ENCODE assay signal across 9 cellular contexts in the genomic region with DNA sequence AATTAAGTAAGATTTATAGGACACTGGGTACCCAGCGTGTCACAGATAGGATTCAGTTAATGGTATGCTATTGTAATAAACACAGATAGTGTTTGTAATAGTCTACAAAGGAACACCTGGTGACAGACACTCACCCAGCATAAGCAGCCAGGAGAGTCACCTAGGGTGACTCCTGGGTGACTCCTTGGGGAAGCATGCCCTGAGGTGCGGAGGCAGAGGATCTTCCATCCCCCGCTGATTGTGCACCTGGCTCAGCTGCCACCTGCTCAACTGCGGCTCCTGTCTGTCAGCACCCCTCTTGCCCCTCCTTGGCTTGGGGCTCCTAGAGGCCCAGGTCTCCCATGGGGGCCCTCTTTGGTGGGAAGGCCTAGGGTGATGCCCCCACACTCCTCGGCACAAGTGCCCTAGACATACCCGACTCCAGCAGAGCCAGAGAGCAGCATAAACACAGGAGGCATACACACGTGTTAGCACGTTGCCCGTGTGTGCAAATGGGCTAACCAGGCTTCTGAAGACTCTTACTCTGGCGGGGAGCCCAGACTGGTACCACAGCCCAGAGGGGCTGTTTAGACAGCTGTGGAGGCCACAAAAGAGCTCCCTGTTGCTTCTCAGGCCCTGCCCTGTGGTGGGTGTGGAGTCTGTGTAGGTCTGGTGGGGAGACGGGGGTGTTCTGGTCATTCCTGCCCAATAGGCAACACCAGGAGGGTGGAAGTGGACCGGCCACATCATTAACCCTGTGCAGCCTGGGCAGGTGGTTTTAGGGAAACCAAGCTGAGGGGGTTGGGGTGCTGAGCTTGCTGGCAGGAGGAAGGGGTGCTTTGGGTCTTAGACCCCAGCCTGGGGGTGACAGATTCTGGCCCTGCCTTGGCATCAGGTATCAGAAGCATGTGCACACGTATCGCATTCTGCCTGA. TPM values are rescaled to one million over a fixed set of nuclear protein-coding genes. Genes with fewer than 3 reads are reported as not detected.
DNase-seq lines count a peak whose midpoint lies in the region; ATAC-seq and TF ChIP-seq lines count a peak whose summit lies in the region.
"Had no signal": no experiment of that assay in that cellular context is flagged by ENCODE, and none has a peak within 500 bp of the region (broad histone marks: within the 10 kb centered on the region; RNA-seq: fewer than 3 reads in every experiment).

No MANE protein-coding gene starts in this region.

- no peaks in the 10 kb centered on the region for H3K27me3 Mint-ChIP-seq in activated CD4-positive, alpha-beta T cell treated with anti-CD3 and anti-CD28 coated beads, Interleukin-2, amount 10 ng/mL, durations not matched to agents 7 days and 5 days
- H3K27me3 Mint-ChIP-seq in activated CD4-positive, alpha-beta T cell treated with anti-CD3 and anti-CD28 coated beads for 36 hours = no peaks in the 10 kb centered on the region

- WGBS in stomach, 5 donors = 68 to 73% (median 73%) methylated on average over 8 to 14 of the region's 14 CpGs
- 80 to 86% methylated on average over 14 of the region's 14 CpGs for WGBS in heart right ventricle, 2 donors

- TF ChIP-seq EP300 in stomach (IDR thresholded peaks at IDR 0.05) = no peak

- CTCF ChIA-PET in activated CD4-positive, alpha-beta T cell treated with anti-CD3 and anti-CD28 coated beads, Interleukin-2, amount 10 ng/mL, durations not matched to agents 7 days and 5 days (lab: Charles Lee) = interaction anchor here (0.5 to 1.9 kb wide), 6 partner anchors 9 to 1009 kb away, joined by 3 to 8 read pairs (median 3); no protein-coding TSS in a partner anchor
- CTCF ChIA-PET in activated CD4-positive, alpha-beta T cell treated with anti-CD3 and anti-CD28 coated beads for 36 hours (lab: Charles Lee) = interaction anchor here (0.5 to 1.9 kb wide), 3 partner anchors 9 to 324 kb away, joined by 3 to 10 read pairs (median 4); no protein-coding TSS in a partner anchor

- peaks cover 50 to 61% (median 55%) of the 10 kb centered on the region in 4 donors for H3K36me3 ChIP-seq in stomach
- H3K36me3 ChIP-seq in heart right ventricle = peaks cover 0 to 61% (median 37%) of the 10 kb centered on the region in 9 donors

- H3K4me3 Mint-ChIP-seq in activated CD4-positive, alpha-beta T cell treated with anti-CD3 and anti-CD28 coated beads, Interleukin-2, amount 10 ng/mL, durations not matched to agents 7 days and 5 days = no peak overlapping the region
- H3K4me3 Mint-ChIP-seq in activated CD4-positive, alpha-beta T cell treated with anti-CD3 and anti-CD28 coated beads for 36 hours = no peak overlapping the region

- POLR2A ChIA-PET in activated CD4-positive, alpha-beta T cell treated with anti-CD3 and anti-CD28 coated beads, Interleukin-2, amount 10 ng/mL, durations not matched to agents 7 days and 5 days (lab: Charles Lee) = no interaction called here
- POLR2A ChIA-PET in activated CD4-positive, alpha-beta T cell treated with anti-CD3 and anti-CD28 coated beads for 36 hours (lab: Charles Lee) = interaction anchor here (1.3 kb wide), 1 partner anchor 10 kb away, joined by 3 read pairs; no protein-coding TSS in a partner anchor

- intact Hi-C loops in activated CD4-positive, alpha-beta T cell treated with anti-CD3 and anti-CD28 coated beads for 36 hours (cut with DNase I, micrococcal nuclease) = no loop called here
- intact Hi-C loops in stomach (cut with DNase I; ENCODE audit: low total_unique reads) = no loop called here
- intact Hi-C loops in heart right ventricle (cut with DNase I) = loop anchor here in 4 of 10 donors (5.0 to 10.0 kb wide), 3 partner anchors 115 to 213 kb away; a partner anchor contains a TSS

- H3K4me1 ChIP-seq in stomach (peaks cover 31 to 38% (median 37%) of the 10 kb centered on the region in 4 donors), heart right ventricle (peaks cover 5 to 51% (median 26%) of the 10 kb centered on the region in 9 donors)

- peaks cover 16% of the 10 kb centered on the region for H3K36me3 Mint-ChIP-seq in activated CD4-positive, alpha-beta T cell treated with anti-CD3 and anti-CD28 coated beads, Interleukin-2, amount 10 ng/mL, durations not matched to agents 7 days and 5 days (ENCODE audit: low read depth)
- H3K36me3 Mint-ChIP-seq in activated CD4-positive, alpha-beta T cell treated with anti-CD3 and anti-CD28 coated beads for 36 hours (ENCODE audit: low read depth) = peaks cover 19% of the 10 kb centered on the region

- ATAC-seq in activated CD4-positive, alpha-beta T cell treated with anti-CD3 and anti-CD28 coated beads for 36 hours = no peak
- ATAC-seq in heart right ventricle = no peak
- no peak for ATAC-seq in HG03139 (IDR thresholded peaks at IDR 0.05; ENCODE audit: unreplicated experiment)

- TF ChIP-seq CTCF in stomach (IDR thresholded peaks at IDR 0.05) (no peak), heart right ventricle (IDR thresholded peaks at IDR 0.05) (no peak)

- no peak for TF ChIP-seq POLR2A in stomach (IDR thresholded peaks at IDR 0.05)

- no peaks in the 10 kb centered on the region for H3K9me3 ChIP-seq in stomach
- H3K9me3 ChIP-seq in heart right ventricle = no peaks in the 10 kb centered on the region
- H3K9me3 ChIP-seq: upper lobe of left lung had no signal

- peaks cover 22% of the 10 kb centered on the region for H3K4me1 Mint-ChIP-seq in activated CD4-positive, alpha-beta T cell treated with anti-CD3 and anti-CD28 coated beads, Interleukin-2, amount 10 ng/mL, durations not matched to agents 7 days and 5 days
- H3K4me1 Mint-ChIP-seq in activated CD4-positive, alpha-beta T cell treated with anti-CD3 and anti-CD28 coated beads for 36 hours = peaks cover 10% of the 10 kb centered on the region

- peak overlapping the region; percentile 57 for H3K27ac Mint-ChIP-seq in activated CD4-positive, alpha-beta T cell treated with anti-CD3 and anti-CD28 coated beads, Interleukin-2, amount 10 ng/mL, durations not matched to agents 7 days and 5 days
- no peak overlapping the region for H3K27ac Mint-ChIP-seq in activated CD4-positive, alpha-beta T cell treated with anti-CD3 and anti-CD28 coated beads for 36 hours

- H3K27ac ChIP-seq in stomach = peak overlapping the region in 2 of 5 donors; percentile 13 to 20
- no peak overlapping the region for H3K27ac ChIP-seq in heart right ventricle
- H3K27ac ChIP-seq: upper lobe of left lung had no signal

- H3K9me3 Mint-ChIP-seq in activated CD4-positive, alpha-beta T cell treated with anti-CD3 and anti-CD28 coated beads, Interleukin-2, amount 10 ng/mL, durations not matched to agents 7 days and 5 days = no peaks in the 10 kb centered on the region
- no peaks in the 10 kb centered on the region for H3K9me3 Mint-ChIP-seq in activated CD4-positive, alpha-beta T cell treated with anti-CD3 and anti-CD28 coated beads for 36 hours (ENCODE audit: low read depth)

- H3K27me3 ChIP-seq in stomach (no peaks in the 10 kb centered on the region), heart right ventricle (no peaks in the 10 kb centered on the region)
- H3K27me3 ChIP-seq: upper lobe of left lung had no signal

- H3K4me3 ChIP-seq in stomach (no peak overlapping the region), heart right ventricle (no peak overlapping the region)
- H3K4me3 ChIP-seq: upper lobe of left lung had no signal

- DNase-seq in activated CD4-positive, alpha-beta T cell treated with anti-CD3 and anti-CD28 coated beads, Interleukin-2, amount 10 ng/mL, durations not matched to agents 7 days and 5 days = no peak
- DNase-seq in activated CD4-positive, alpha-beta T cell treated with anti-CD3 and anti-CD28 coated beads for 36 hours = no peak
- DNase-seq in NCI-H2196 (lab: John Stamatoyannopoulos, UW; ENCODE audit: unreplicated experiment) = peak; percentile 94
- DNase-seq in fibroblast of peridontal ligament (ENCODE audit: extremely low read depth) = peak; percentile 54
- DNase-seq in stomach = peak; percentile 27
- no peak for DNase-seq in heart right ventricle
- no peak for DNase-seq in GM03348 (ENCODE audit: low spot score)

RNA-seq across cellular contexts. Expression of a gene that starts 3.0 kb away (rescaled TPM):
- 100 to 1,000 TPM; 112 to 122 TPM for total RNA-seq in activated CD4-positive, alpha-beta T cell treated with anti-CD3 and anti-CD28 coated beads, Interleukin-2, amount 10 ng/mL, durations not matched to agents 7 days and 5 days
- total RNA-seq in activated CD4-positive, alpha-beta T cell treated with anti-CD3 and anti-CD28 coated beads for 36 hours = 10 to 100 TPM; 68.5 to 71.3 TPM
- total RNA-seq in stomach (100 to 1,000 TPM in 4 of 5 donors, 10 to 100 TPM in 1; 40.2 to 226 (median 153) TPM), heart right ventricle (100 to 1,000 TPM in 9 of 10 donors, 10 to 100 TPM in 1; 97.7 to 146 (median 107) TPM)
- polyA plus RNA-seq in stomach (10 to 100 TPM; 20.9 to 63.1 (median 51.2) TPM), heart right ventricle (100 to 1,000 TPM in 1 of 2 donors, 10 to 100 TPM in 1; 50.1 to 141 TPM)

RNA-seq across cellular contexts. Expression of a gene that starts 11.0 kb away (rescaled TPM):
- not detected for total RNA-seq in activated CD4-positive, alpha-beta T cell treated with anti-CD3 and anti-CD28 coated beads, Interleukin-2, amount 10 ng/mL, durations not matched to agents 7 days and 5 days
- total RNA-seq in activated CD4-positive, alpha-beta T cell treated with anti-CD3 and anti-CD28 coated beads for 36 hours = not detected
- 10 to 100 TPM in 2 of 5 donors, 1 to 10 TPM in 3; 1.8 to 28.6 (median 9.6) TPM for total RNA-seq in stomach
- polyA plus RNA-seq in stomach = 10 to 100 TPM in 1 of 3 donors, 1 to 10 TPM in 2; 3.2 to 14.8 (median 9.0) TPM
- total RNA-seq in heart right ventricle = 10 to 100 TPM in 7 of 10 donors, 1 to 10 TPM in 3; 7.5 to 84.4 (median 10.8) TPM
- polyA plus RNA-seq in heart right ventricle = 10 to 100 TPM in 1 of 2 donors, 1 to 10 TPM in 1; 6.8 to 10.8 TPM

RNA-seq across cellular contexts. Expression of a gene that starts 16.4 kb away (rescaled TPM):
- total RNA-seq in activated CD4-positive, alpha-beta T cell treated with anti-CD3 and anti-CD28 coated beads, Interleukin-2, amount 10 ng/mL, durations not matched to agents 7 days and 5 days = not detected
- not detected for total RNA-seq in activated CD4-positive, alpha-beta T cell treated with anti-CD3 and anti-CD28 coated beads for 36 hours
- total RNA-seq in stomach (not detected), heart right ventricle (not detected)
- polyA plus RNA-seq in stomach (under 1 TPM in 1 of 3 donors, not detected in 2; 0.53 TPM), heart right ventricle (not detected)
- total RNA-seq: upper lobe of left lung had no signal

RNA-seq across cellular contexts. Expression of a gene that starts 35.6 kb away (rescaled TPM):
- total RNA-seq in activated CD4-positive, alpha-beta T cell treated with anti-CD3 and anti-CD28 coated beads, Interleukin-2, amount 10 ng/mL, durations not matched to agents 7 days and 5 days = not detected
- not detected for total RNA-seq in activated CD4-positive, alpha-beta T cell treated with anti-CD3 and anti-CD28 coated beads for 36 hours
- 10 to 100 TPM in 1 of 5 donors, under 1 TPM in 1, not detected in 3; 0.55 to 22.6 TPM for total RNA-seq in stomach
- polyA plus RNA-seq in stomach = 10 to 100 TPM in 1 of 3 donors, 1 to 10 TPM in 2; 4.1 to 20.9 (median 6.1) TPM
- 1 to 10 TPM in 2 of 10 donors, under 1 TPM in 5, not detected in 3; 0.23 to 1.4 (median 0.59) TPM for total RNA-seq in heart right ventricle
- under 1 TPM; 0.16 to 0.37 TPM for polyA plus RNA-seq in heart right ventricle

Comparison
In these comparisons a context has a peak if more than half of its experiments do, and no peak if none do; other contexts are left out.
1. DNase-seq: peak in NCI-H2196 (single experiment), fibroblast of peridontal ligament (single experiment) and stomach (single experiment); none in activated CD4-positive, alpha-beta T cell treated with anti-CD3 and anti-CD28 coated beads, Interleukin-2, amount 10 ng/mL, durations not matched to agents 7 days and 5 days (single experiment), activated CD4-positive, alpha-beta T cell treated with anti-CD3 and anti-CD28 coated beads for 36 hours (single experiment), heart right ventricle (0 of 2) and GM03348 (single experiment).